In genomic region chr9:28212979-28213378, GRCh38 we compare ENCODE assay signal across 9 cellular contexts.
A peak's percentile ranks its signal among the peaks of the same experiment; 100 is the strongest.
DNase-seq lines count a peak whose midpoint lies in the region; ATAC-seq and TF ChIP-seq lines count a peak whose summit lies in the region.
"Had no signal": no experiment of that assay in that cellular context is flagged by ENCODE, and none has a peak within 500 bp of the region (broad histone marks: within the 10 kb centered on the region; RNA-seq: fewer than 3 reads in every experiment).

No MANE protein-coding gene starts in this region.

- H3K9me2 ChIP-seq in SK-N-SH: no peaks in the 10 kb centered on the region

- POLR2A ChIA-PET in SK-N-SH (lab: Yijun Ruan, JAX): no interaction called here

- no peaks in the 10 kb centered on the region; the same call in 1 of the 2 replicates for H3K79me2 ChIP-seq in SK-N-SH (ENCODE audit: insufficient read depth)

- in situ Hi-C loops in GM13976 (cut with MboI; ENCODE audit: low sequenced_read_pairs, unreplicated experiment): no loop called here

- H3K36me3 ChIP-seq in SK-N-SH (replicated peaks in 1 of 2; ENCODE audit: control insufficient read depth in 1 of 2, insufficient read depth in 2 of 2, low read length in 1 of 2): no peaks in the 10 kb centered on the region
- no peaks in the 10 kb centered on the region for H3K36me3 ChIP-seq in left lung
- no peaks in the 10 kb centered on the region for H3K36me3 ChIP-seq in BE2C

- no peak overlapping the region for H3K4me3 ChIP-seq in SK-N-SH (ENCODE audit: low read depth in 2 of 2, low read length in 1 of 2)
- H3K4me3 ChIP-seq in left lung: no peak overlapping the region
- no peak overlapping the region for H3K4me3 ChIP-seq in BE2C (ENCODE audit: low read depth, low read length)

- H3K27ac ChIP-seq in SK-N-SH (ENCODE audit: low read depth in 2 of 2, low read length in 1 of 2) (peak overlapping the region in 1 of 2 experiments; percentile 6; a peak in 1 of 4 replicates), left lung (no peak overlapping the region)

- H3K4me1 ChIP-seq in SK-N-SH (ENCODE audit: control insufficient read depth in 1 of 2, insufficient read depth in 2 of 2, low read depth in 1 of 2, low read length in 1 of 2): peaks cover 3 to 11% of the 10 kb centered on the region in 2 experiments; a peak in 2 of 4 replicates
- H3K4me1 ChIP-seq in left lung: no peaks in the 10 kb centered on the region
- peaks cover 10% of the 10 kb centered on the region for H3K4me1 ChIP-seq in BE2C

- peak in 1 of 2 experiments; percentile 74; a peak in 2 of 4 replicates for TF ChIP-seq EP300 in SK-N-SH (IDR thresholded peaks at IDR 0.05; ENCODE audit: borderline replicate concordance in 1 of 2, low read depth in 1 of 2, low read length in 1 of 2)

- no peak overlapping the region for H3K4me2 ChIP-seq in SK-N-SH

- intact Hi-C loops in left lung (cut with DNase I): no loop called here

- TF ChIP-seq CTCF in SK-N-SH (IDR thresholded peaks at IDR 0.05): no peak
- no peak for TF ChIP-seq CTCF in left lung (IDR thresholded peaks at IDR 0.05)
- TF ChIP-seq CTCF in BE2C (IDR thresholded peaks at IDR 0.05; ENCODE audit: low read depth, low read length): no peak
- no peak for TF ChIP-seq CTCF in GM13976 (IDR thresholded peaks at IDR 0.05; ENCODE audit: borderline replicate concordance, control extremely low read depth, extremely low read depth, insufficient read depth, missing control alignments)

- H2AFZ ChIP-seq in SK-N-SH (ENCODE audit: low read depth): no peak overlapping the region

- H3F3A ChIP-seq in SK-N-SH (replicated peaks; ENCODE audit: insufficient read depth): peaks cover 6% of the 10 kb centered on the region

- no peaks in the 10 kb centered on the region for H3K9me3 ChIP-seq in SK-N-SH
- no peaks in the 10 kb centered on the region for H3K9me3 ChIP-seq in left lung
- no peaks in the 10 kb centered on the region for H3K9me3 ChIP-seq in BE2C

- DNase-seq in EL (peak; percentile 11), SK-N-SH (no peak), left lung (no peak), BE2C (no peak), GM13976 (ENCODE audit: low spot score) (no peak)
- DNase-seq in stimulated activated CD4-positive, alpha-beta T cell treated with anti-CD3 and anti-CD28 coated beads, Interleukin-4, amount 100 ng/mL, for 24 hours: no peak
- DNase-seq: stimulated activated naive CD4-positive, alpha-beta T cell had no signal

- CTCF ChIA-PET in SK-N-SH (lab: Yijun Ruan, JAX): no interaction called here

- TF ChIP-seq RAD21 in SK-N-SH (IDR thresholded peaks at IDR 0.05; ENCODE audit: low read length): no peak

- H3K9ac ChIP-seq in SK-N-SH: no peak overlapping the region

- peak; percentile 87 for ATAC-seq in HG02973 (IDR thresholded peaks at IDR 0.05; ENCODE audit: unreplicated experiment)
- ATAC-seq in left lung: peak; percentile 91
- ATAC-seq in HG02678 (IDR thresholded peaks at IDR 0.05; ENCODE audit: unreplicated experiment): no peak

- peaks cover 3% of the 10 kb centered on the region; the same call in 1 of the 2 replicates for H4K20me1 ChIP-seq in SK-N-SH (ENCODE audit: insufficient read depth)

- H3K27me3 ChIP-seq in SK-N-SH (ENCODE audit: insufficient read depth) (no peaks in the 10 kb centered on the region), left lung (no peaks in the 10 kb centered on the region), BE2C (no peaks in the 10 kb centered on the region)

TF ChIP-seq in SK-N-SH, 30 proteins besides CTCF, POLR2A, EP300 and RAD21 (continues in another document):
- TF ChIP-seq USF2 (IDR thresholded peaks at IDR 0.05; ENCODE audit: borderline replicate concordance, low read depth, low read length) (no peak), SIN3A (IDR thresholded peaks at IDR 0.05; ENCODE audit: borderline replicate concordance, low read depth, low read length) (no peak), REST (IDR thresholded peaks at IDR 0.05; ENCODE audit: low read depth, low read length) (no peak), RXRA (IDR thresholded peaks at IDR 0.05; ENCODE audit: borderline replicate concordance, low read depth) (peak; percentile 89), NFIC (IDR thresholded peaks at IDR 0.05; ENCODE audit: borderline replicate concordance) (peak; percentile 46; the same call in 1 of the 2 replicates), JUND (IDR thresholded peaks at IDR 0.05) (peak; percentile 96), EZH2phosphoT487 (IDR thresholded peaks at IDR 0.05; ENCODE audit: borderline replicate concordance, low read depth) (no peak), CHD2 (IDR thresholded peaks at IDR 0.05; ENCODE audit: low read length, partially characterized antibody) (no peak), MEF2A (IDR thresholded peaks at IDR 0.05; ENCODE audit: borderline replicate concordance, low read depth) (peak; percentile 87), GATA2 (CRISPR knock-in tag; IDR thresholded peaks at IDR 0.05) (no peak), YY1 (IDR thresholded peaks at IDR 0.05; ENCODE audit: low read depth) (no peak), RCOR1 (IDR thresholded peaks at IDR 0.05; ENCODE audit: low read length) (no peak), ELF1 (IDR thresholded peaks at IDR 0.05) (no peak), MAX (IDR thresholded peaks at IDR 0.05; ENCODE audit: low read depth) (no peak), USF1 (IDR thresholded peaks at IDR 0.05; ENCODE audit: borderline replicate concordance, low read depth) (no peak), TCF12 (IDR thresholded peaks at IDR 0.05) (peak; percentile 79), FOXJ3 (CRISPR knock-in tag; IDR thresholded peaks at IDR 0.05) (no peak), NRF1 (IDR thresholded peaks at IDR 0.05; ENCODE audit: low read depth, low read length) (no peak), GABPA (IDR thresholded peaks at IDR 0.05; ENCODE audit: low read depth) (no peak), SMC3 (IDR thresholded peaks at IDR 0.05; ENCODE audit: low read depth, low read length) (no peak), RFX5 (IDR thresholded peaks at IDR 0.05; ENCODE audit: low read length) (no peak), MXI1 (IDR thresholded peaks at IDR 0.05; ENCODE audit: low read depth, low read length) (no peak), POLR2AphosphoS5 (IDR thresholded peaks at IDR 0.05; ENCODE audit: low read depth, low read length) (peak; percentile 54; the same call in 1 of the 2 replicates), TEAD4 (IDR thresholded peaks at IDR 0.05; ENCODE audit: borderline replicate concordance, insufficient read depth) (peak; percentile 69; the same call in 1 of the 2 replicates), PBX3 (IDR thresholded peaks at IDR 0.05) (peak; percentile 68), FOXM1 (IDR thresholded peaks at IDR 0.05; ENCODE audit: low read depth) (no peak), TAF1 (IDR thresholded peaks at IDR 0.05; ENCODE audit: borderline replicate concordance, low read depth, low read length) (no peak)
